In the genomic region with DNA sequence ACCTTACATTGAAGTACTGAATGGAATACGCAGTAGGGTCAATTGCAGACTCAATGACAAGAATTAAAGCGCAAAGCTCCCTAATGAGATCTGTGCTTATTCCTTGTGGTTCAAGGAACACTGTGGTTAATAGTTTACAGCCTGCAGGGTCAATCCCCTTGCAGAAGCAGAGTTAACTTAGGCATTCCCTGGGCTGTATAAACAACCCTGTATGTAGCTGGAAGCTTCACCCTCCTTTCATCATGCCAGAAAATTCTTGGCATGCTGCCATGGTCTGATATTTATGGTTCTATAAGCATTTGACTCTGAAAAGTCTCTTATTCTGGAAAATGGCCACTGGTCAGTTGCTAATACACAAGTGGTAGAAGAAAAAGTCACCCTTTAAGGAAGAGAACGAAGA, we compare ENCODE assay signal across 18 cellular contexts.
DNase-seq lines count a peak whose midpoint lies in the region; ATAC-seq, FAIRE-seq and TF ChIP-seq lines count a peak whose summit lies in the region.
"Had no signal": no experiment of that assay in that cellular context is flagged by ENCODE, and none has a peak within 500 bp of the region (broad histone marks: within the 10 kb centered on the region; RNA-seq: fewer than 3 reads in every experiment).

No MANE protein-coding gene starts in this region.

- POLR2A ChIA-PET in K562 (lab: Yijun Ruan, JAX), result no interaction called here

- no peak overlapping the region for H3K18ac ChIP-seq in mesenchymal stem cell (ENCODE audit: low read depth in 1 of 2, low read length in 2 of 2)
- H3K18ac ChIP-seq in trophoblast cell (ENCODE audit: low read length), result no peak overlapping the region

- H3K27ac ChIP-seq in K562 (ENCODE audit: extremely low read depth, low read depth, low read length) (no peak overlapping the region), mesenchymal stem cell (ENCODE audit: low read length, poor library complexity, severe bottlenecking) (peak overlapping the region; percentile 71), trophoblast cell (ENCODE audit: low read depth, low read length) (no peak overlapping the region)
- H3K27ac ChIP-seq: gastroesophageal sphincter, neutrophil, testis had no signal

- H3K27me3 ChIP-seq in K562 (ENCODE audit: control insufficient read depth in 2 of 2, insufficient read depth in 2 of 2, low read length in 2 of 2) (no peaks in the 10 kb centered on the region), mesenchymal stem cell (ENCODE audit: control insufficient read depth in 1 of 2, insufficient read depth in 1 of 2, low read length in 2 of 2) (no peaks in the 10 kb centered on the region), trophoblast cell (ENCODE audit: insufficient read depth, low read length) (no peaks in the 10 kb centered on the region)
- H3K27me3 ChIP-seq: gastroesophageal sphincter, neutrophil, testis had no signal

- in situ Hi-C loops in K562 (cut with MboI), result no loop called here

- TF ChIP-seq RAD21 in K562 (CRISPR knock-in tag; conservative IDR thresholded peaks at IDR 0.05 in 1 of 2, IDR thresholded peaks at IDR 0.05 in 1 of 2), result no peak

- H3K79me1 ChIP-seq in mesenchymal stem cell (replicated peaks; ENCODE audit: low read length, poor library complexity, severe bottlenecking) (no peaks in the 10 kb centered on the region), trophoblast cell (ENCODE audit: low read length) (no peaks in the 10 kb centered on the region)

- H4K91ac ChIP-seq in mesenchymal stem cell (ENCODE audit: low read length) (no peak overlapping the region), trophoblast cell (ENCODE audit: low read depth, low read length) (no peak overlapping the region)

- FAIRE-seq in K562 (lab: Jason Lieb, UNC), result no peak
- FAIRE-seq: bronchial epithelial cell had no signal

- H3K79me2 ChIP-seq in K562 (ENCODE audit: control insufficient read depth, insufficient read depth, low read length) (no peaks in the 10 kb centered on the region), trophoblast cell (ENCODE audit: control insufficient read depth, insufficient read depth, low read length, poor library complexity) (no peaks in the 10 kb centered on the region)

- 11% methylated on average over 3 of the region's 3 CpGs for WGBS in K562 (ENCODE audit: insufficient coverage, low coverage, missing lambda C conversion rate)
- WGBS in mesenchymal stem cell, result 68% methylated on average over 2 of the region's 3 CpGs
- WGBS in trophoblast cell (ENCODE audit: extremely low coverage, insufficient coverage, insufficient read length), result no CpG with 5 or more reads among the region's 3 CpGs

- H3K4me1 ChIP-seq in K562 (replicated peaks in 1 of 2; ENCODE audit: control insufficient read depth in 2 of 2, insufficient read depth in 2 of 2, low read length in 2 of 2), result no peaks in the 10 kb centered on the region
- no peaks in the 10 kb centered on the region for H3K4me1 ChIP-seq in mesenchymal stem cell (ENCODE audit: control insufficient read depth, insufficient read depth, low read depth, low read length)
- no peaks in the 10 kb centered on the region for H3K4me1 ChIP-seq in trophoblast cell (ENCODE audit: control insufficient read depth in 1 of 2, insufficient read depth in 2 of 2, low read length in 2 of 2)
- H3K4me1 ChIP-seq: testis had no signal

- H2BK120ac ChIP-seq in mesenchymal stem cell (ENCODE audit: low read depth, low read length) (no peak overlapping the region), trophoblast cell (ENCODE audit: insufficient read depth, low read length, poor library complexity) (no peak overlapping the region)

- H3K4me3 ChIP-seq in K562 (no peak overlapping the region), mesenchymal stem cell (ENCODE audit: insufficient read depth in 1 of 2, low read depth in 1 of 2, low read length in 2 of 2) (no peak overlapping the region), trophoblast cell (ENCODE audit: low read depth, low read length) (no peak overlapping the region)
- H3K4me3 ChIP-seq: gastroesophageal sphincter, testis had no signal

- H3K36me3 ChIP-seq in K562 (ENCODE audit: control insufficient read depth, insufficient read depth, low read length) (no peaks in the 10 kb centered on the region), mesenchymal stem cell (ENCODE audit: control insufficient read depth in 1 of 2, insufficient read depth in 2 of 2, low read depth in 1 of 2, low read length in 2 of 2) (no peaks in the 10 kb centered on the region), trophoblast cell (ENCODE audit: control insufficient read depth in 1 of 2, insufficient read depth in 2 of 2, low read length in 2 of 2) (no peaks in the 10 kb centered on the region)
- H3K36me3 ChIP-seq: gastroesophageal sphincter, neutrophil had no signal

- H3K14ac ChIP-seq in mesenchymal stem cell (ENCODE audit: low read length in 2 of 2), result no peak overlapping the region
- H3K14ac ChIP-seq in trophoblast cell (ENCODE audit: low read length), result no peak overlapping the region

- H2BK12ac ChIP-seq in mesenchymal stem cell (ENCODE audit: low read length in 2 of 2) (no peak overlapping the region), trophoblast cell (ENCODE audit: low read length) (no peak overlapping the region)

- H4K8ac ChIP-seq in mesenchymal stem cell (ENCODE audit: low read length), result no peak overlapping the region
- no peak overlapping the region for H4K8ac ChIP-seq in trophoblast cell (ENCODE audit: low read depth, low read length)

- no peak for TF ChIP-seq POLR2A in K562 (conservative IDR thresholded peaks at IDR 0.05)

- no peaks in the 10 kb centered on the region for H3K9me1 ChIP-seq in K562 (ENCODE audit: control insufficient read depth, insufficient read depth, low read length)

- intact Hi-C loops in K562 (cut with micrococcal nuclease), result no loop called here

- H4K12ac ChIP-seq in trophoblast cell (ENCODE audit: low read depth, low read length), result no peak overlapping the region

- no peak overlapping the region for H2BK15ac ChIP-seq in mesenchymal stem cell (ENCODE audit: low read depth, poor library complexity, severe bottlenecking)

- H3K4me2 ChIP-seq in K562 (ENCODE audit: insufficient read depth, low read length) (no peak overlapping the region), mesenchymal stem cell (ENCODE audit: low read length, poor library complexity, severe bottlenecking) (no peak overlapping the region), trophoblast cell (ENCODE audit: low read length) (no peak overlapping the region)

- CTCF ChIA-PET in K562 (lab: Yijun Ruan, JAX; ENCODE audit: low intra/inter-chr PET ratio), result no interaction called here

- H4K20me1 ChIP-seq in K562 (replicated peaks; ENCODE audit: control insufficient read depth, insufficient read depth, low read length), result no peaks in the 10 kb centered on the region

- H2AK5ac ChIP-seq in mesenchymal stem cell (ENCODE audit: low read length, severe bottlenecking) (no peak overlapping the region), trophoblast cell (ENCODE audit: low read length) (no peak overlapping the region)

- H3K4ac ChIP-seq in mesenchymal stem cell (ENCODE audit: low read depth in 1 of 2, low read length in 2 of 2), result no peak overlapping the region
- no peak overlapping the region for H3K4ac ChIP-seq in trophoblast cell (ENCODE audit: low read depth, low read length)

- BruUV-seq in K562 (replicated peaks; lab: Mats Ljungman, UMichigan), result no TSS peak

- no peak for TF ChIP-seq EP300 in K562 (IDR thresholded peaks at IDR 0.05; ENCODE audit: low read length)

- H2AFZ ChIP-seq in K562 (ENCODE audit: low read depth, low read length) (no peak overlapping the region), mesenchymal stem cell (ENCODE audit: low read depth, low read length) (no peak overlapping the region), trophoblast cell (ENCODE audit: insufficient read depth, low read length, poor library complexity) (no peak overlapping the region)

- TF ChIP-seq CTCF in K562 (IDR thresholded peaks at IDR 0.05 in 2 of 3, conservative IDR thresholded peaks at IDR 0.05 in 1 of 3; ENCODE audit: insufficient read depth in 2 of 3, low read depth in 1 of 3, low read length in 3 of 3), result no peak

- H3K9ac ChIP-seq in K562 (ENCODE audit: insufficient read depth in 1 of 2, low read depth in 2 of 2, low read length in 2 of 2) (no peak overlapping the region), mesenchymal stem cell (ENCODE audit: low read length) (no peak overlapping the region), trophoblast cell (ENCODE audit: low read length) (no peak overlapping the region)

- peak; percentile 32 for DNase-seq in HT-29 (ENCODE audit: low spot score)
- peak; percentile 36 for DNase-seq in NCI-H146 (lab: John Stamatoyannopoulos, UW)
- DNase-seq in K562 (ENCODE audit: extremely low read depth in 1 of 4, low spot score in 3 of 4), result no peak
- DNase-seq in mesenchymal stem cell, result peak; percentile 74
- DNase-seq in trophoblast cell, result no peak
- no peak for DNase-seq in LoVo (ENCODE audit: low spot score)
- DNase-seq in SW480 (ENCODE audit: low spot score), result no peak
- DNase-seq: activated CD4-positive, alpha-beta T cell treated with anti-CD3 and anti-CD28 coated beads, Interleukin-2, amount 10 ng/mL, durations not matched to agents 7 days and 5 days; effector memory CD4-positive, alpha-beta T cell; mesendoderm; OCI-M1; right cardiac atrium; stimulated activated CD8-positive, alpha-beta memory T cell treated with anti-CD3 and anti-CD28 coated beads, Interleukin-4, amount 100 ng/mL, for 48 hours; testis had no signal

- H3K23ac ChIP-seq in mesenchymal stem cell (ENCODE audit: low read length in 2 of 2), result no peak overlapping the region
- no peak overlapping the region for H3K23ac ChIP-seq in trophoblast cell (ENCODE audit: low read length)

- H2BK5ac ChIP-seq in mesenchymal stem cell (ENCODE audit: low read depth, low read length, poor library complexity, severe bottlenecking) (no peak overlapping the region), trophoblast cell (ENCODE audit: low read depth, low read length, poor library complexity) (no peak overlapping the region)

- ATAC-seq in K562, result no peak
- ATAC-seq: gastroesophageal sphincter, right cardiac atrium, SK-N-SH treated with all-trans-retinoic acid at 6 μM for 48 hours had no signal

- H3K9me3 ChIP-seq in K562 (replicated peaks; ENCODE audit: control insufficient read depth, insufficient read depth, low read depth, low read length) (no peaks in the 10 kb centered on the region), mesenchymal stem cell (ENCODE audit: control insufficient read depth, low read length) (no peaks in the 10 kb centered on the region), trophoblast cell (ENCODE audit: insufficient read depth, low read depth, low read length) (no peaks in the 10 kb centered on the region)
- H3K9me3 ChIP-seq: gastroesophageal sphincter, neutrophil, testis had no signal

TF ChIP-seq in K562, 482 proteins besides CTCF, POLR2A, EP300 and RAD21 (continues in another document):
- TF ChIP-seq, protein P1, sequence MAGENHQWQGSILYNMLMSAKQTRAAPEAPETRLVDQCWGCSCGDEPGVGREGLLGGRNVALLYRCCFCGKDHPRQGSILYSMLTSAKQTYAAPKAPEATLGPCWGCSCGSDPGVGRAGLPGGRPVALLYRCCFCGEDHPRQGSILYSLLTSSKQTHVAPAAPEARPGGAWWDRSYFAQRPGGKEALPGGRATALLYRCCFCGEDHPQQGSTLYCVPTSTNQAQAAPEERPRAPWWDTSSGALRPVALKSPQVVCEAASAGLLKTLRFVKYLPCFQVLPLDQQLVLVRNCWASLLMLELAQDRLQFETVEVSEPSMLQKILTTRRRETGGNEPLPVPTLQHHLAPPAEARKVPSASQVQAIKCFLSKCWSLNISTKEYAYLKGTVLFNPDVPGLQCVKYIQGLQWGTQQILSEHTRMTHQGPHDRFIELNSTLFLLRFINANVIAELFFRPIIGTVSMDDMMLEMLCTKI (IDR thresholded peaks at IDR 0.05; ENCODE audit: partially characterized antibody), result no peak

Comparison
In these comparisons a context has a peak if more than half of its experiments do, and no peak if none do; other contexts are left out.
1. DNase-seq: peak in HT-29 (single experiment), NCI-H146 (single experiment) and mesenchymal stem cell (single experiment); none in K562 (0 of 4), trophoblast cell (0 of 2), LoVo (single experiment) and SW480 (single experiment).